ENCODE assay signal across 11 cellular contexts in the genomic region with DNA sequence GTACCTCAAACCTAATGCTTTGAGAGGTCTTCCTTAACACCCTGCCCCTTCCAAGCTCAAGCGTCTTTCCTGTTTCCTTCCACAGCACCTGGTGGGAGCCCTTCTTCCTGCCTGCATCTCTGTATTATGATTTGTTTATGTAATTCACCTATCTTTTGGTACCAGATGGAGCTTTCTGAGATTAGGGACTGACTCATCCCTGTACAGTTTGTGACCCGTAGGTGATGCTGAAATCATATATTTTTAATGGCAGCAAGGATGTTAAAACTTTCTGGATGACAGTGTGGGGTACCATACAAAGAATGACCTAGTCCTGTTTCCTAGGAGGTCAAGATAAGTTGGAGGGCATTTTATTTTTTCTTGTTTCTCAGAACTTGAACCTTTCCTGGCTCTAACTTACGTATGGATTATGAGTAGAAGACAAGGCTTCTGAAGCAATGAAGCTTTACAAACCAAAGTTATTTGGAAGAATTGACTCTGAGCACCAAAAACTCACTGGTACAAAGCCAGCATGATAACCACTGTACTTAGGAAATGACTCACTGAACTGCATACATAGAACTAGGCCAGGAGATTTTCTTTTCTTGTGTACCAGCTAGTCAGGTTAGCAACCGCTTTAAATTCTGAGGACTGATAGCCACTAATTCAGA. TPM values are rescaled to one million over a fixed set of nuclear protein-coding genes. Genes with fewer than 3 reads are reported as not detected.
DNase-seq lines count a peak whose midpoint lies in the region; ATAC-seq, FAIRE-seq and TF ChIP-seq lines count a peak whose summit lies in the region.
"Had no signal": no experiment of that assay in that cellular context is flagged by ENCODE, and none has a peak within 500 bp of the region (broad histone marks: within the 10 kb centered on the region; RNA-seq: fewer than 3 reads in every experiment).

No MANE protein-coding gene starts in this region.

- no peak overlapping the region for H3K4me3 ChIP-seq in A549
- H3K4me3 ChIP-seq: HAP-1 had no signal

- POLR2A ChIA-PET in A549 (lab: Yijun Ruan, JAX) = no interaction called here

- H3K9me3 ChIP-seq in A549 = no peaks in the 10 kb centered on the region
- H3K9me3 ChIP-seq: HAP-1 had no signal

- TF ChIP-seq POLR2A in A549 (IDR thresholded peaks at IDR 0.05; ENCODE audit: low read length) = no peak

- peak; percentile 13 for FAIRE-seq in A549 (lab: Jason Lieb, UNC)

- DNase-seq in A549 (ENCODE audit: low read depth in 1 of 2, low spot score in 1 of 2) = no peak
- peak; percentile 71 for DNase-seq in astrocyte of the hippocampus (ENCODE audit: low read depth, low spot score)
- no peak for DNase-seq in effector CD4-positive, alpha-beta T cell
- no peak for DNase-seq in activated CD8-positive, alpha-beta memory T cell treated with anti-CD3 and anti-CD28 coated beads, Interleukin-2, amount 50 U/mL, for 4 hours
- DNase-seq in DMS153 (lab: John Stamatoyannopoulos, UW) = no peak
- DNase-seq in NCI-H748 (lab: John Stamatoyannopoulos, UW; ENCODE audit: unreplicated experiment) = no peak
- DNase-seq: CD4-positive, alpha-beta T cell; effector CD8-positive, alpha-beta T cell had no signal

- CTCF ChIA-PET in A549 (lab: Yijun Ruan, JAX) = interaction anchor here (1.3 kb wide), 1 partner anchor 11 kb away, joined by 3 read pairs; no protein-coding TSS in a partner anchor

- no peak for TF ChIP-seq RAD21 in A549 (conservative IDR thresholded peaks at IDR 0.05 in 1 of 2, IDR thresholded peaks at IDR 0.05 in 1 of 2)

- ATAC-seq in A549 (no peak), GM19351 (IDR thresholded peaks at IDR 0.05; ENCODE audit: unreplicated experiment) (peak; percentile 84), HG03342 (IDR thresholded peaks at IDR 0.05; ENCODE audit: unreplicated experiment) (peak; percentile 68)

- WGBS in A549 (ENCODE audit: missing lambda C conversion rate) = 51% methylated on average over 4 of the region's 4 CpGs

- no peak overlapping the region for H3K4me2 ChIP-seq in A549

- no peak overlapping the region for H3K27ac ChIP-seq in A549

- H3K4me1 ChIP-seq in A549 = no peaks in the 10 kb centered on the region
- H3K4me1 ChIP-seq: HAP-1 had no signal

- no peak for TF ChIP-seq CTCF in A549 (IDR thresholded peaks at IDR 0.05)

- no peak for TF ChIP-seq EP300 in A549 (IDR thresholded peaks at IDR 0.05)

TF ChIP-seq in A549, 52 proteins besides CTCF, POLR2A, EP300 and RAD21:
- no peak for TF ChIP-seq RARB (CRISPR knock-in tag; IDR thresholded peaks at IDR 0.05)
- TF ChIP-seq MAFK (IDR thresholded peaks at IDR 0.05; ENCODE audit: partially characterized antibody) = no peak
- no peak for TF ChIP-seq ZFP36 (IDR thresholded peaks at IDR 0.05; ENCODE audit: borderline replicate concordance, partially characterized antibody)
- no peak for TF ChIP-seq USF2 (IDR thresholded peaks at IDR 0.05)
- TF ChIP-seq MAZ (IDR thresholded peaks at IDR 0.05; ENCODE audit: borderline replicate concordance, low read depth, low read length) = no peak
- no peak for TF ChIP-seq HDAC2 (IDR thresholded peaks at IDR 0.05)
- no peak for TF ChIP-seq PHF8 (IDR thresholded peaks at IDR 0.05; ENCODE audit: borderline replicate concordance, low read depth)
- TF ChIP-seq FOXS1 (CRISPR knock-in tag; IDR thresholded peaks at IDR 0.05) = no peak
- TF ChIP-seq FOSB (CRISPR knock-in tag; IDR thresholded peaks at IDR 0.05) = no peak
- TF ChIP-seq SMC3 (IDR thresholded peaks at IDR 0.05) = no peak
- TF ChIP-seq RFX5 (IDR thresholded peaks at IDR 0.05) = no peak
- no peak for TF ChIP-seq NR3C1 (IDR thresholded peaks at IDR 0.05)
- TF ChIP-seq, protein P1, sequence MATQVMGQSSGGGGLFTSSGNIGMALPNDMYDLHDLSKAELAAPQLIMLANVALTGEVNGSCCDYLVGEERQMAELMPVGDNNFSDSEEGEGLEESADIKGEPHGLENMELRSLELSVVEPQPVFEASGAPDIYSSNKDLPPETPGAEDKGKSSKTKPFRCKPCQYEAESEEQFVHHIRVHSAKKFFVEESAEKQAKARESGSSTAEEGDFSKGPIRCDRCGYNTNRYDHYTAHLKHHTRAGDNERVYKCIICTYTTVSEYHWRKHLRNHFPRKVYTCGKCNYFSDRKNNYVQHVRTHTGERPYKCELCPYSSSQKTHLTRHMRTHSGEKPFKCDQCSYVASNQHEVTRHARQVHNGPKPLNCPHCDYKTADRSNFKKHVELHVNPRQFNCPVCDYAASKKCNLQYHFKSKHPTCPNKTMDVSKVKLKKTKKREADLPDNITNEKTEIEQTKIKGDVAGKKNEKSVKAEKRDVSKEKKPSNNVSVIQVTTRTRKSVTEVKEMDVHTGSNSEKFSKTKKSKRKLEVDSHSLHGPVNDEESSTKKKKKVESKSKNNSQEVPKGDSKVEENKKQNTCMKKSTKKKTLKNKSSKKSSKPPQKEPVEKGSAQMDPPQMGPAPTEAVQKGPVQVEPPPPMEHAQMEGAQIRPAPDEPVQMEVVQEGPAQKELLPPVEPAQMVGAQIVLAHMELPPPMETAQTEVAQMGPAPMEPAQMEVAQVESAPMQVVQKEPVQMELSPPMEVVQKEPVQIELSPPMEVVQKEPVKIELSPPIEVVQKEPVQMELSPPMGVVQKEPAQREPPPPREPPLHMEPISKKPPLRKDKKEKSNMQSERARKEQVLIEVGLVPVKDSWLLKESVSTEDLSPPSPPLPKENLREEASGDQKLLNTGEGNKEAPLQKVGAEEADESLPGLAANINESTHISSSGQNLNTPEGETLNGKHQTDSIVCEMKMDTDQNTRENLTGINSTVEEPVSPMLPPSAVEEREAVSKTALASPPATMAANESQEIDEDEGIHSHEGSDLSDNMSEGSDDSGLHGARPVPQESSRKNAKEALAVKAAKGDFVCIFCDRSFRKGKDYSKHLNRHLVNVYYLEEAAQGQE (IDR thresholded peaks at IDR 0.05) = no peak
- no peak for TF ChIP-seq HOXB13 (CRISPR knock-in tag; IDR thresholded peaks at IDR 0.05; ENCODE audit: low read depth)
- no peak for TF ChIP-seq PBX3 (IDR thresholded peaks at IDR 0.05)
- no peak for TF ChIP-seq ESRRA (IDR thresholded peaks at IDR 0.05; ENCODE audit: borderline replicate concordance, low read length)
- no peak for TF ChIP-seq ELK1 (IDR thresholded peaks at IDR 0.05; ENCODE audit: low read depth, low read length)

RNA-seq across cellular contexts. Expression of gene HHLA2, which starts 46.6 kb away (rescaled TPM):
- polyA plus RNA-seq in A549 (2011; rRNA removed) = 0.34 and 0.48 TPM in 2 replicates
- 0.04 and 0.06 TPM in 2 replicates for polyA plus RNA-seq in A549 (2012; cell fraction: cytosol; rRNA removed)
- polyA plus RNA-seq in A549 (2012; cell fraction: nucleus; rRNA removed) = not detected in 2 replicates
- polyA plus RNA-seq in A549 (2017; fragmentation: RNase III; extraction: RNeasy Plus Mini Kit Qiagen cat#74134 plus additional on column Dnase treatment) = 0.05 to 0.08 TPM in 2 of 3 replicates, not detected in the other
- not detected in 2 replicates for polyA minus RNA-seq in A549 (2011; rRNA and poly(A)+ RNA removed)

Comparison
In these comparisons a context has a peak if more than half of its experiments do, and no peak if none do; other contexts are left out.
1. ATAC-seq: peak in GM19351 (single experiment) and HG03342 (single experiment); none in A549 (0 of 2).